ENCODE assay signal across 25 cellular contexts in the genomic region with DNA sequence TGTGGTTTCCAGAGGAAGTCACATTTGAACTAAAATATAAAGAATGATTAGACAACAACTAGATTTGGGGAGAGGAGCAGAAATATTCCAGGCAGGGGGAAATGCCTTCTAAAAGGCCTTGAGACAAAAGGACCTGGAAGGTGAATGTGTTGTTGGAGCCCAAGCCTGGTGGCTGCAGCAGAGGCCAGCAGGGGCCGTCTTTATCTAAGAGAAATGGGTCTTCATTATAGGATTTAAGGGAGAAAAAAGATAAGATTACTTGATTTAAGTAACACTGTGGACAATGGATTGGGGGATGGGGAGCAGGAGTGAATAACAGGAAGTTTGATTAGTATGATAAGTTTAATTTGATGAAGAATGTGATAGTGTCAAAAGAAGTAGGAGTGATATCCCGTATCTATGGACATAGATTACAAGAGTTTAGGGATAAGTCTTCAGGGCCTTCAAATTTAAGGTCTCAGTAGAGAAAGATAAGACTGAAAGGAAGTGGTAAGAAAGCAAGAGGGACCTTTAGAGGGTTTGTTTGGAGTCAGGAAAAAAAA.
DNase-seq lines count a peak whose midpoint lies in the region; ATAC-seq and TF ChIP-seq lines count a peak whose summit lies in the region.
"Had no signal": no experiment of that assay in that cellular context is flagged by ENCODE, and none has a peak within 500 bp of the region (broad histone marks: within the 10 kb centered on the region; RNA-seq: fewer than 3 reads in every experiment).

No MANE protein-coding gene starts in this region.

- no peak overlapping the region for H3K56ac ChIP-seq in H9 (ENCODE audit: insufficient read length, low read depth, low read length)

- intact Hi-C loops in Calu3 (cut with micrococcal nuclease; ENCODE audit: unreplicated experiment) (no loop called here), lower lobe of right lung (cut with DNase I) (no loop called here)

- H3K79me2 ChIP-seq in H9 (ENCODE audit: insufficient read depth, low read length), result no peaks in the 10 kb centered on the region

- H3K79me1 ChIP-seq in H9 (ENCODE audit: insufficient read depth, low read depth, low read length, poor library complexity, severe bottlenecking), result no peaks in the 10 kb centered on the region

- H3K4me3 Mint-ChIP-seq in Calu3 (ENCODE audit: low read depth, unreplicated experiment) (no peak overlapping the region), WTC11 (no peak overlapping the region), H9 (no peak overlapping the region)
- H3K4me3 Mint-ChIP-seq: activated B cell treated with CpG ODN at 0.5 μM for 24 hours; stimulated activated effector memory CD8-positive, alpha-beta T cell treated with anti-CD3 and anti-CD28 coated beads, Interleukin-12 subunit alpha, Interleukin-12 subunit beta, amount 100 ng/mL, for 72 hours had no signal

- no peak overlapping the region for H2BK120ac ChIP-seq in H9 (ENCODE audit: low read depth, low read length, poor library complexity, severe bottlenecking)

- H3K36me3 Mint-ChIP-seq in Calu3 (ENCODE audit: insufficient read depth, unreplicated experiment), result peaks cover 4% of the 10 kb centered on the region
- H3K36me3 Mint-ChIP-seq in WTC11, result no peaks in the 10 kb centered on the region; the same call in 1 of the 2 replicates
- no peaks in the 10 kb centered on the region for H3K36me3 Mint-ChIP-seq in H9 (ENCODE audit: insufficient read depth in 1 of 3, low read depth in 3 of 3)
- H3K36me3 Mint-ChIP-seq: stimulated activated effector memory CD8-positive, alpha-beta T cell treated with anti-CD3 and anti-CD28 coated beads, Interleukin-12 subunit alpha, Interleukin-12 subunit beta, amount 100 ng/mL, for 72 hours had no signal

- H3K23ac ChIP-seq in H9 (ENCODE audit: insufficient read length, low read depth, low read length), result no peak overlapping the region

- H3K27me3 Mint-ChIP-seq in Calu3 (ENCODE audit: unreplicated experiment) (no peaks in the 10 kb centered on the region), WTC11 (ENCODE audit: low read depth) (no peaks in the 10 kb centered on the region), H9 (ENCODE audit: low read depth) (no peaks in the 10 kb centered on the region)
- H3K27me3 Mint-ChIP-seq: naive thymus-derived CD8-positive, alpha-beta T cell had no signal

- H3K27ac Mint-ChIP-seq in Calu3 (ENCODE audit: unreplicated experiment) (peak overlapping the region; percentile 71), WTC11 (no peak overlapping the region), H9 (no peak overlapping the region; a peak in 1 of 7 replicates)
- H3K27ac Mint-ChIP-seq: activated B cell treated with CpG ODN at 0.5 μM for 24 hours; stimulated activated effector memory CD8-positive, alpha-beta T cell treated with anti-CD3 and anti-CD28 coated beads, Interleukin-12 subunit alpha, Interleukin-12 subunit beta, amount 100 ng/mL, for 72 hours had no signal

- WGBS in mesodermal cell (ENCODE audit: insufficient coverage in 2 of 2), 2 experiments, result 33 to 44% methylated on average over 2 of the region's 2 CpGs
- WGBS in H9 (ENCODE audit: extremely low coverage, insufficient read length, low lambda C conversion rate), result 100% methylated on average over 1 of the region's 2 CpGs

- no peak overlapping the region for H4K91ac ChIP-seq in H9 (ENCODE audit: insufficient read length, low read depth, low read length)

- H3K27me3 ChIP-seq in lower lobe of right lung (ENCODE audit: low read depth) (no peaks in the 10 kb centered on the region), H9 (ENCODE audit: insufficient read depth, low read length) (no peaks in the 10 kb centered on the region)
- H3K27me3 ChIP-seq: brain microvascular endothelial cell, gastrocnemius medialis, transverse colon had no signal

- DNase-seq in Calu3 (no peak), NCI-H82 treated with DMSO at 0.1 percent for 48 hours (lab: John Stamatoyannopoulos, UW; ENCODE audit: unreplicated experiment) (peak; percentile 75), WTC11 (ENCODE audit: low spot score) (no peak), lower lobe of right lung (no peak), H9 (no peak), NCI-H2196 (lab: John Stamatoyannopoulos, UW; ENCODE audit: unreplicated experiment) (no peak)
- DNase-seq: activated B cell treated with CpG ODN at 0.5 μM for 24 hours; activated CD4-positive, alpha-beta T cell treated with anti-CD3 and anti-CD28 coated beads, Interleukin-2, amount 50 U/mL, for 4 hours; activated naive CD4-positive, alpha-beta T cell treated with anti-CD3 and anti-CD28 coated beads, Interleukin-2, amount 50 U/mL, for 16 hours; amygdala; brain microvascular endothelial cell; cerebellar nuclear complex; gastrocnemius medialis; GM23248; KG1; kidney glomerular epithelial cell; naive thymus-derived CD8-positive, alpha-beta T cell; NCI-H1930; NCI-H2171 treated with DMSO at 0.1 percent for 48 hours; NK-92 treated with Interleukin-12 subunit alpha and Interleukin-12 subunit beta, amount 100 ng/mL, for 24 hours; SHP77; transverse colon had no signal

- peaks cover 34% of the 10 kb centered on the region for H3K4me1 Mint-ChIP-seq in Calu3 (ENCODE audit: low read depth, unreplicated experiment)
- H3K4me1 Mint-ChIP-seq in WTC11, result no peaks in the 10 kb centered on the region
- no peaks in the 10 kb centered on the region for H3K4me1 Mint-ChIP-seq in H9
- H3K4me1 Mint-ChIP-seq: activated B cell treated with CpG ODN at 0.5 μM for 24 hours; stimulated activated effector memory CD8-positive, alpha-beta T cell treated with anti-CD3 and anti-CD28 coated beads, Interleukin-12 subunit alpha, Interleukin-12 subunit beta, amount 100 ng/mL, for 72 hours had no signal

- H3K4me2 ChIP-seq in H9 (ENCODE audit: insufficient read depth, insufficient read length, low read length), result no peak overlapping the region

- H2BK15ac ChIP-seq in H9 (ENCODE audit: low read depth, low read length), result no peak overlapping the region

- no peaks in the 10 kb centered on the region for H4K20me1 ChIP-seq in H9 (ENCODE audit: control insufficient read depth, insufficient read depth, insufficient read length)

- no peak overlapping the region for H2BK5ac ChIP-seq in H9 (ENCODE audit: insufficient read length, low read length)

- H3K23me2 ChIP-seq in H9 (ENCODE audit: insufficient read length, low read depth, low read length, poor library complexity, severe bottlenecking), result no peaks in the 10 kb centered on the region

- no peak overlapping the region for H2AFZ ChIP-seq in H9 (ENCODE audit: low read length)
- H2AFZ ChIP-seq: GM23248 had no signal

- H3K18ac ChIP-seq in H9 (ENCODE audit: insufficient read length, low read depth, low read length), result no peak overlapping the region

- H4K5ac ChIP-seq in H9 (ENCODE audit: insufficient read length, low read depth, low read length), result no peak overlapping the region

- H3K27ac ChIP-seq in mesodermal cell (ENCODE audit: low read depth, low read length, severe bottlenecking), result peak overlapping the region; percentile 88
- no peak overlapping the region for H3K27ac ChIP-seq in lower lobe of right lung
- H3K27ac ChIP-seq in H9 (ENCODE audit: insufficient read length, low read depth, low read length), result no peak overlapping the region
- H3K27ac ChIP-seq: brain microvascular endothelial cell, GM23248, transverse colon had no signal

- H3K14ac ChIP-seq in H9 (ENCODE audit: insufficient read depth, low read length), result no peak overlapping the region

- H3K4me1 ChIP-seq in mesodermal cell (ENCODE audit: control insufficient read depth, insufficient read depth, low read length, poor library complexity, severe bottlenecking) (peaks cover 22% of the 10 kb centered on the region), lower lobe of right lung (no peaks in the 10 kb centered on the region), H9 (ENCODE audit: insufficient read depth, low read length) (no peaks in the 10 kb centered on the region)
- H3K4me1 ChIP-seq: transverse colon had no signal

- no peak overlapping the region for H3K4ac ChIP-seq in H9 (ENCODE audit: low read depth, low read length)

- H2AK5ac ChIP-seq in H9 (ENCODE audit: insufficient read length, low read length), result no peak overlapping the region

- no peak overlapping the region for H4K8ac ChIP-seq in H9 (replicated peaks; ENCODE audit: insufficient read length, low read depth, low read length)

- H3T11ph ChIP-seq in H9 (ENCODE audit: low read length), result no peak overlapping the region

- H3K4me3 ChIP-seq in mesodermal cell (ENCODE audit: extremely low read depth, insufficient read depth, low read length, poor library complexity, severe bottlenecking) (no peak overlapping the region), lower lobe of right lung (no peak overlapping the region)
- H3K4me3 ChIP-seq: gastrocnemius medialis, GM23248, transverse colon had no signal

- H2BK20ac ChIP-seq in H9 (ENCODE audit: low read depth, low read length, poor library complexity, severe bottlenecking), result no peak overlapping the region

- no peak overlapping the region for H2BK12ac ChIP-seq in H9 (ENCODE audit: insufficient read length, low read depth, low read length)

- TF ChIP-seq CTCF in Calu3 (IDR thresholded peaks at IDR 0.05; ENCODE audit: unreplicated experiment) (no peak), WTC11 (IDR thresholded peaks at IDR 0.05) (no peak), lower lobe of right lung (IDR thresholded peaks at IDR 0.05) (no peak), H9 (conservative IDR thresholded peaks at IDR 0.05) (no peak)

- ATAC-seq in WTC11 (0 out of 2 replicates have a peak, but pooled peaks have one; percentile 26), GM18907 (IDR thresholded peaks at IDR 0.05; ENCODE audit: unreplicated experiment) (no peak), lower lobe of right lung (no peak)
- ATAC-seq: gastrocnemius medialis; naive thymus-derived CD8-positive, alpha-beta T cell; stimulated activated effector memory CD8-positive, alpha-beta T cell treated with anti-CD3 and anti-CD28 coated beads, Interleukin-12 subunit alpha, Interleukin-12 subunit beta, amount 100 ng/mL, for 72 hours had no signal

- H3K9ac ChIP-seq in H9 (ENCODE audit: extremely low read depth, insufficient read length, low read length), result no peak overlapping the region
- H3K9ac ChIP-seq: GM23248 had no signal

- CTCF ChIA-PET in Calu3 (lab: Charles Lee), result no interaction called here
- CTCF ChIA-PET in WTC11 (lab: Charles Lee), result no interaction called here

- H3K9me3 Mint-ChIP-seq in Calu3 (ENCODE audit: low read depth, unreplicated experiment), result peaks cover 7% of the 10 kb centered on the region
- H3K9me3 Mint-ChIP-seq in WTC11, result peaks cover 19% of the 10 kb centered on the region
- H3K9me3 Mint-ChIP-seq in H9, result no peaks in the 10 kb centered on the region; a peak in 1 of 5 replicates
- H3K9me3 Mint-ChIP-seq: stimulated activated effector memory CD8-positive, alpha-beta T cell treated with anti-CD3 and anti-CD28 coated beads, Interleukin-12 subunit alpha, Interleukin-12 subunit beta, amount 100 ng/mL, for 72 hours had no signal

- POLR2A ChIA-PET in WTC11 (lab: Charles Lee), result no interaction called here

- H3K36me3 ChIP-seq in mesodermal cell (ENCODE audit: control insufficient read depth, insufficient read depth, low read length), result no peaks in the 10 kb centered on the region
- H3K36me3 ChIP-seq in lower lobe of right lung, result no peaks in the 10 kb centered on the region
- H3K36me3 ChIP-seq: brain microvascular endothelial cell, gastrocnemius medialis, transverse colon had no signal

- H3K9me3 ChIP-seq in mesodermal cell (ENCODE audit: control insufficient read depth, low read length) (peaks cover 2% of the 10 kb centered on the region), lower lobe of right lung (no peaks in the 10 kb centered on the region), H9 (ENCODE audit: control insufficient read depth, low read depth, low read length) (no peaks in the 10 kb centered on the region)
- H3K9me3 ChIP-seq: gastrocnemius medialis, transverse colon had no signal

- BruUV-seq in Calu3 (replicated peaks; lab: Mats Ljungman, UMichigan), result no TSS peak
